8 cellular contexts compared by ENCODE assay signal in genomic region chr9:110021891-110022290, GRCh38.
DNase-seq lines count a peak whose midpoint lies in the region; ATAC-seq and TF ChIP-seq lines count a peak whose summit lies in the region.

No MANE protein-coding gene starts in this region.

- DNase-seq in NOMO-1 treated with dmso at 0.1 percent for 144 hours (lab: John Stamatoyannopoulos, UW; ENCODE audit: unreplicated experiment) (peak; percentile 82), NAMALWA (ENCODE audit: low spot score) (no peak), foreskin fibroblast (no peak), left colon (no peak), type B pancreatic cell (ENCODE audit: extremely low spot score, unreplicated experiment) (no peak)
- DNase-seq in naive thymus-derived CD4-positive, alpha-beta T cell = peak in 1 of 9 donors; percentile 8

- peak overlapping the region in 6 of 10 donors; percentile 2 to 63 (median 15) for H3K4me3 Mint-ChIP-seq in naive thymus-derived CD4-positive, alpha-beta T cell
- H3K4me3 Mint-ChIP-seq in type B pancreatic cell = no peak overlapping the region

- no peaks in the 10 kb centered on the region for H3K4me1 ChIP-seq in naive thymus-derived CD4-positive, alpha-beta T cell (ENCODE audit: control insufficient read depth in 2 of 2, insufficient read depth in 2 of 2, low read length in 2 of 2)

- H3K9me3 Mint-ChIP-seq in naive thymus-derived CD4-positive, alpha-beta T cell = peaks cover 0 to 5% (median 0%) of the 10 kb centered on the region in 11 donors
- no peaks in the 10 kb centered on the region for H3K9me3 Mint-ChIP-seq in type B pancreatic cell

- H3K36me3 Mint-ChIP-seq in naive thymus-derived CD4-positive, alpha-beta T cell = peaks cover 0 to 2% (median 0%) of the 10 kb centered on the region in 5 donors
- peaks cover 4% of the 10 kb centered on the region for H3K36me3 Mint-ChIP-seq in type B pancreatic cell

- H3K4me3 ChIP-seq in naive thymus-derived CD4-positive, alpha-beta T cell (ENCODE audit: low read length) = no peak overlapping the region
- H3K4me3 ChIP-seq in foreskin fibroblast (ENCODE audit: low read depth in 1 of 2, low read length in 2 of 2) = no peak overlapping the region

- peaks cover 0 to 19% (median 7%) of the 10 kb centered on the region in 7 donors for H3K4me1 Mint-ChIP-seq in naive thymus-derived CD4-positive, alpha-beta T cell
- H3K4me1 Mint-ChIP-seq in type B pancreatic cell (ENCODE audit: unreplicated experiment) = peaks cover 4% of the 10 kb centered on the region

- CTCF ChIA-PET in naive thymus-derived CD4-positive, alpha-beta T cell (lab: Charles Lee) = no interaction called here

- no peaks in the 10 kb centered on the region for H3K27me3 ChIP-seq in naive thymus-derived CD4-positive, alpha-beta T cell (ENCODE audit: control insufficient read depth in 2 of 2, insufficient read depth in 2 of 2, low read length in 2 of 2)

- H3K27ac ChIP-seq in naive thymus-derived CD4-positive, alpha-beta T cell (ENCODE audit: low read depth, low read length) = no peak overlapping the region

- no peaks in the 10 kb centered on the region for H3K36me3 ChIP-seq in naive thymus-derived CD4-positive, alpha-beta T cell (ENCODE audit: control insufficient read depth in 2 of 3, insufficient read depth in 3 of 3, low read length in 3 of 3)

- POLR2A ChIA-PET in naive thymus-derived CD4-positive, alpha-beta T cell (lab: Charles Lee) = interaction anchor here (0.6 to 1.1 kb wide), 2 partner anchors 10 to 101 kb away, joined by 3 to 5 read pairs; no protein-coding TSS in a partner anchor

- peak overlapping the region in 8 of 9 donors; percentile 23 to 85 (median 74) for H3K27ac Mint-ChIP-seq in naive thymus-derived CD4-positive, alpha-beta T cell
- H3K27ac Mint-ChIP-seq in type B pancreatic cell = no peak overlapping the region

- peak; percentile 99 for ATAC-seq in GM18909 (IDR thresholded peaks at IDR 0.05; ENCODE audit: poor library complexity, unreplicated experiment)
- peak; percentile 96 for ATAC-seq in HG02759 (IDR thresholded peaks at IDR 0.05; ENCODE audit: unreplicated experiment)
- peak; percentile 80 for ATAC-seq in naive thymus-derived CD4-positive, alpha-beta T cell
- no peak for ATAC-seq in left colon

- TF ChIP-seq CTCF in foreskin fibroblast (IDR thresholded peaks at IDR 0.05; ENCODE audit: low read depth, low read length) (no peak), type B pancreatic cell (conservative IDR thresholded peaks at IDR 0.05) (no peak)

- H3K9me3 ChIP-seq in naive thymus-derived CD4-positive, alpha-beta T cell (ENCODE audit: control insufficient read depth in 2 of 3, low read length in 3 of 3) = no peaks in the 10 kb centered on the region

- intact Hi-C loops in naive thymus-derived CD4-positive, alpha-beta T cell (cut with micrococcal nuclease) = no loop called here
- intact Hi-C loops in left colon (cut with DNase I, micrococcal nuclease) = no loop called here

- H3K27me3 Mint-ChIP-seq in naive thymus-derived CD4-positive, alpha-beta T cell = peaks cover 0 to 4% (median 0%) of the 10 kb centered on the region in 5 donors
- no peaks in the 10 kb centered on the region for H3K27me3 Mint-ChIP-seq in type B pancreatic cell
